Comparison of ENCODE assay signal across 1 cellular context in the genomic region with DNA sequence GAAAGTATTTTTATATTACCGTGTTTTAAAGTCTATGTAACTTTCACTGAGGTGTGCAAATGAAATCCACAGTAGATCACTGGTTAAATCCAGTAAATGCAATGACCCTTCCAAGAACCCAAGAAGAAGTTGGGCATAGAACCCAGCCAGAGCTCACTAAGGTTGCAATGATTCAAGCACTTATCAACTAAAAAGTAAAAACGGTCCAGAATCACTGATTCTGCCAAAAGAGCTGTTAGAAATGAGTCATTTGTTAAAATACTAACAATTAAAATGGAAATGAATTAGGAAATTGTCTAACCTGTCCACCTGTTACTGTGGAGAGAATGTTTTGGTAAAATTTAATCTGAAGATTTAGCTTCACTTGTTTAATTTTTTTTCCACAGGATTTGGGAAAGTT.
TF ChIP-seq lines count a peak whose summit lies in the region.

No MANE protein-coding gene starts in this region.

TF ChIP-seq in K562, 482 proteins besides CTCF, POLR2A, EP300 and RAD21 (continued from another document):
- TF ChIP-seq MXD1 (CRISPR knock-in tag; IDR thresholded peaks at IDR 0.05; ENCODE audit: borderline replicate concordance, poor library complexity, severe bottlenecking): no peak
TF ChIP-seq in K562: peak in this region for 0.
